ENCODE assay signal across 18 cellular contexts in the genomic region with DNA sequence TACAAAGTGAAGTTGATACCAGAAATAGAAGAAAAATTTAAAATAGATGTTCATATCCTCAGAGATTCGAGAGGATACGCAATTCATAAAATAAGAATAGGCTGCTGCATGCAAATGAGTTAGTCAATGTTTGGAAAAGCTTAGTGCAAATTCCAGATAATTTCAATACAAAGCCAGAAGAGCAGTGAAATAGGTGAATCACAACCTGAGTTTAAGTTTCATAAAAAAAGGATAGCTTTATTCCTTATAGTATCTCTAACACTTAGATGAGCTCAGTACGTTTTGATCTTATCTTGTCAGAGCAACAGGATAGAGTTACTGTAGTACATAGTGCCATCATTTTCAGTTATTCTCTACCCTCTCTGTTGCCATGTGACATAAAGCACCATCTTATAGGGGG.
DNase-seq lines count a peak whose midpoint lies in the region; ATAC-seq and TF ChIP-seq lines count a peak whose summit lies in the region.
"Had no signal": no experiment of that assay in that cellular context is flagged by ENCODE, and none has a peak within 500 bp of the region (broad histone marks: within the 10 kb centered on the region; RNA-seq: fewer than 3 reads in every experiment).

No MANE protein-coding gene starts in this region.

- H3K4me1 Mint-ChIP-seq in T-helper 17 cell = no peaks in the 10 kb centered on the region
- H3K4me1 Mint-ChIP-seq: CD4-positive, CD25-positive, alpha-beta regulatory T cell; CD8-positive, alpha-beta memory T cell had no signal

- no peaks in the 10 kb centered on the region for H3K9me3 ChIP-seq in DND-41 (ENCODE audit: insufficient read depth, low read length, severe bottlenecking)
- peaks cover 16% of the 10 kb centered on the region for H3K9me3 ChIP-seq in Panc1 (ENCODE audit: control insufficient read depth, insufficient read depth, low read depth, low read length)
- H3K9me3 ChIP-seq in T-helper 17 cell (ENCODE audit: control insufficient read depth, low read length, poor library complexity, severe bottlenecking) = no peaks in the 10 kb centered on the region
- H3K9me3 ChIP-seq: BE2C had no signal

- H4K20me1 ChIP-seq in DND-41 (ENCODE audit: insufficient read depth, low read length) = no peaks in the 10 kb centered on the region

- H2AFZ ChIP-seq in DND-41 (ENCODE audit: low read depth, low read length) = 0 out of 2 replicates have a peak overlapping the region, but pooled peaks have one; percentile 25
- H2AFZ ChIP-seq: GM23338 had no signal

- in situ Hi-C loops in Panc1 (cut with HindIII; ENCODE audit: low pct_unique_long_range_greater_than_20kb, low sequenced_read_pairs) = no loop called here

- no peak overlapping the region for H3K27ac ChIP-seq in DND-41 (ENCODE audit: low read length)
- peak overlapping the region; percentile 73; the same call in 1 of the 2 replicates for H3K27ac ChIP-seq in Panc1 (ENCODE audit: low read length)
- H3K27ac ChIP-seq in epithelial cell of prostate = peak overlapping the region; percentile 75
- H3K27ac ChIP-seq: HL-60 had no signal

- no peak overlapping the region for H3K27ac Mint-ChIP-seq in T-helper 17 cell
- H3K27ac Mint-ChIP-seq: CD4-positive, CD25-positive, alpha-beta regulatory T cell; CD8-positive, alpha-beta memory T cell; GM23338; HFFc6 had no signal

- CTCF ChIA-PET in Panc1 (lab: Charles Lee) = no interaction called here

- no peaks in the 10 kb centered on the region for H3K27me3 Mint-ChIP-seq in T-helper 17 cell
- H3K27me3 Mint-ChIP-seq: CD4-positive, CD25-positive, alpha-beta regulatory T cell; CD8-positive, alpha-beta memory T cell had no signal

- H3K36me3 ChIP-seq in DND-41 (ENCODE audit: insufficient read depth, low read length) (no peaks in the 10 kb centered on the region), Panc1 (ENCODE audit: control insufficient read depth, insufficient read depth, low read length) (no peaks in the 10 kb centered on the region; the same call in 1 of the 2 replicates)
- H3K36me3 ChIP-seq: BE2C had no signal

- no peak overlapping the region for H3K9ac ChIP-seq in DND-41 (ENCODE audit: low read depth, low read length)

- BruUV-seq in Panc1 (replicated peaks; lab: Mats Ljungman, UMichigan) = no TSS peak

- no peaks in the 10 kb centered on the region for H3K79me2 ChIP-seq in DND-41 (ENCODE audit: insufficient read depth, low read length)

- no peaks in the 10 kb centered on the region for H3K36me3 Mint-ChIP-seq in T-helper 17 cell (ENCODE audit: low read depth)
- H3K36me3 Mint-ChIP-seq: CD4-positive, CD25-positive, alpha-beta regulatory T cell; CD8-positive, alpha-beta memory T cell had no signal

- no peak for TF ChIP-seq CTCF in DND-41 (IDR thresholded peaks at IDR 0.05; ENCODE audit: borderline replicate concordance, extremely low read depth, low read length, poor library complexity, severe bottlenecking)
- TF ChIP-seq CTCF in Panc1 (IDR thresholded peaks at IDR 0.05) = no peak

- H3K4me3 Mint-ChIP-seq in T-helper 17 cell = no peak overlapping the region
- H3K4me3 Mint-ChIP-seq: CD4-positive, CD25-positive, alpha-beta regulatory T cell; CD8-positive, alpha-beta memory T cell; GM23338; HFFc6 had no signal

- intact Hi-C loops in Panc1 (cut with micrococcal nuclease; ENCODE audit: unreplicated experiment) = loop anchor here (10.0 kb wide), 1 partner anchor 745 kb away; no protein-coding TSS in a partner anchor

- no peaks in the 10 kb centered on the region for H3K4me1 ChIP-seq in DND-41 (ENCODE audit: insufficient read depth, low read length)
- H3K4me1 ChIP-seq in Panc1 (ENCODE audit: control insufficient read depth, insufficient read depth, low read length) = peaks cover 5% of the 10 kb centered on the region; the same call in 1 of the 2 replicates
- H3K4me1 ChIP-seq: BE2C had no signal

- no peak for DNase-seq in DND-41
- DNase-seq in Panc1 (ENCODE audit: low read depth, low spot score) = no peak
- DNase-seq in epithelial cell of prostate (ENCODE audit: low read depth, low spot score) = no peak
- no peak for DNase-seq in NCI-H524 (lab: John Stamatoyannopoulos, UW)
- DNase-seq in NOMO-1 treated with DMSO at 0.1 percent for 48 hours (lab: John Stamatoyannopoulos, UW; ENCODE audit: unreplicated experiment) = no peak
- no peak for DNase-seq in T-helper 17 cell
- DNase-seq: ACHN; BE2C; C1 segment of cervical spinal cord; CD4-positive, CD25-positive, alpha-beta regulatory T cell; CD8-positive, alpha-beta memory T cell; COR-L47; DMS153; GDM1; HFFc6 had no signal

- H3K4me3 ChIP-seq in DND-41 (ENCODE audit: low read depth in 1 of 2, low read length in 2 of 2) (no peak overlapping the region), Panc1 (ENCODE audit: low read depth in 2 of 2, low read length in 2 of 2) (no peak overlapping the region)
- H3K4me3 ChIP-seq: GM23338 had no signal

- ATAC-seq in DND-41 (ENCODE audit: insufficient read depth, low read depth) = no peak
- no peak for ATAC-seq in Panc1
- ATAC-seq in T-helper 17 cell = no peak
- ATAC-seq: GM23338, HCT116 had no signal

- no peak overlapping the region for H3K4me2 ChIP-seq in DND-41 (ENCODE audit: insufficient read depth, low read length)
- H3K4me2 ChIP-seq: GM23338 had no signal

- H3K27me3 ChIP-seq in DND-41 (ENCODE audit: insufficient read depth, low read length, poor library complexity) (no peaks in the 10 kb centered on the region), Panc1 (ENCODE audit: control insufficient read depth, insufficient read depth, low read length) (no peaks in the 10 kb centered on the region)
- H3K27me3 ChIP-seq: BE2C had no signal

- POLR2A ChIA-PET in Panc1 (lab: Charles Lee) = no interaction called here
